ENCODE assay signal across 8 cellular contexts in the genomic region with DNA sequence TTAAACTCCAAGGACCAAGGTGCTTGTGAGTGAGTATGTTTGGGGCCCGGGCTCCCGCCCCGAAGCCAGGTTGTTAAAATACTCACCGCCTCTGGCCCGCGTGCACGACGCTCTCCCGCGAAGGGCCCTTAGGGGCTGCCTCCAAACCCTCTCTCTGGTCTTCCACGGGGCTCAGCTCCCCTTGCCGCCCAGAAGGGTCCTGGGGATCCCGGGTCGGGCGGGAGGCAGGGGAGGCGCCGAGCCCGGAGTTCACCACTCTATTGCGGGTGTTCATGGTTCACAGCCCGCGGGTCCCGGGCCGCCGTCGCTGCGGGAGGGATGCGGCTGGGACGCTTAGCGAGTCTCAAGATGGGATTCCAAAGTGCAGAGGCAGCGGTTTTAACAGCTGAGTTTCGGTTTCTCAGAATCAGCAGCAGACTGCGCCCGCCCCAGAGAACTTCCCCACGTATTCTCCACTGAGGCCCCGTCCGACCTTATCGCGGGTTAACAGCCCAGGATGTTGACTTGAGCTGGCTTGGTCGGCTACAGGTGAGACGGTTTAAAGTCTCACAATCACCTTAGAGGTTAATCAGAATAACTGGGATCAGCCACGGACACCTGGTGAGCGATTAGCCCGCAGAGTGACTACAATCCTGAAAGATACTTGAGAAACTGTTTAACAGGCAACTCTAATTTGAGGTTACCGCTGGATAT. TPM values are rescaled to one million over a fixed set of nuclear protein-coding genes. Genes with fewer than 3 reads are reported as not detected.
DNase-seq lines count a peak whose midpoint lies in the region; ATAC-seq, FAIRE-seq and TF ChIP-seq lines count a peak whose summit lies in the region.

EPSTI1 (minus strand) TSS at position 350 of the 693 bp plus-strand sequence; CDS start at position 274, 76 bp downstream.

- DNase-seq in RPMI7951 (ENCODE audit: low read depth) (peak; percentile 79), glomerular visceral epithelial cell (ENCODE audit: extremely low spot score) (peak; percentile 76), pancreas (peak; percentile 37 to 77 (median 55)), tibial nerve (ENCODE audit: low spot score in 2 of 2) (peak; percentile 27 to 61), D721Med (ENCODE audit: insufficient read length, low spot score) (no peak)
- peak; percentile 76 for DNase-seq in activated naive CD4-positive, alpha-beta T cell treated with Interleukin-2 at 50 U/mL for 16 hours

- H3K27ac ChIP-seq in pancreas: peak within 1 kb of the TSS; percentile 46 to 85 (median 76)
- H3K27ac ChIP-seq in tibial nerve: peak within 1 kb of the TSS; percentile 11 to 87 (median 68)

- H3K4me1 ChIP-seq in pancreas (peaks cover 0 to 7% (median 3%) of the 10 kb centered on the region in 3 donors), tibial nerve (peaks cover 0 to 24% (median 18%) of the 10 kb centered on the region in 4 donors)

- H3K36me3 ChIP-seq in pancreas (no peaks in the 10 kb centered on the region), tibial nerve (no peaks in the 10 kb centered on the region)

- no peaks in the 10 kb centered on the region for H3K9me3 ChIP-seq in pancreas
- H3K9me3 ChIP-seq in tibial nerve: no peaks in the 10 kb centered on the region

- intact Hi-C loops in pancreas (cut with DNase I): no loop called here

- H3K27me3 ChIP-seq in pancreas (no peaks in the 10 kb centered on the region), tibial nerve (no peaks in the 10 kb centered on the region)

- FAIRE-seq in pancreas (lab: Jason Lieb, UNC) (no peak), D721Med (lab: Jason Lieb, UNC) (no peak)

- TF ChIP-seq CTCF in pancreas (IDR thresholded peaks at IDR 0.05): no peak
- TF ChIP-seq CTCF in tibial nerve (IDR thresholded peaks at IDR 0.05): no peak
- TF ChIP-seq CTCF in D721Med (IDR thresholded peaks at IDR 0.05; ENCODE audit: insufficient read depth, missing control alignments): no peak

- ATAC-seq in GM18861 (IDR thresholded peaks at IDR 0.05; ENCODE audit: unreplicated experiment): peak; percentile 46
- peak; percentile 80 for ATAC-seq in HG02943 (IDR thresholded peaks at IDR 0.05; ENCODE audit: low read depth, unreplicated experiment)
- ATAC-seq in pancreas: peak; percentile 71 to 89 (median 87)

- H3K4me3 ChIP-seq in pancreas (peak within 1 kb of the TSS; percentile 35 to 68 (median 54)), tibial nerve (peak within 1 kb of the TSS; percentile 41 to 64 (median 60))

- peak in 1 of 2 donors; percentile 45 for TF ChIP-seq EP300 in tibial nerve (IDR thresholded peaks at IDR 0.05)

- TF ChIP-seq POLR2A in tibial nerve (IDR thresholded peaks at IDR 0.05): peak; percentile 12 to 40

- WGBS in pancreas, 2 donors: 0 to 1% methylated on average over 44 of the region's 44 CpGs
- WGBS in tibial nerve, 2 donors: 5 to 6% methylated on average over 27 to 34 of the region's 44 CpGs

RNA-seq across cellular contexts. Expression of gene EPSTI1, which starts in this region (rescaled TPM):
- total RNA-seq in RPMI7951 (2014; rRNA removed; shearing (Covaris generic)): 7.9 and 8.4 TPM in 2 replicates
- total RNA-seq in pancreas: 1 to 10 TPM in 5 of 6 donors, under 1 TPM in 1; 0.83 to 9.7 (median 2.1) TPM
- 1 to 10 TPM; 1.4 to 3.0 TPM for polyA plus RNA-seq in pancreas
- 10 to 100 TPM in 1 of 4 donors, 1 to 10 TPM in 3; 1.4 to 16.8 (median 3.3) TPM for total RNA-seq in tibial nerve
